11 cellular contexts compared by ENCODE assay signal in genomic region chr2:8438476-8438875, GRCh38.
DNase-seq lines count a peak whose midpoint lies in the region; ATAC-seq, FAIRE-seq and TF ChIP-seq lines count a peak whose summit lies in the region.
"Had no signal": no experiment of that assay in that cellular context is flagged by ENCODE, and none has a peak within 500 bp of the region (broad histone marks: within the 10 kb centered on the region; RNA-seq: fewer than 3 reads in every experiment).

No MANE protein-coding gene starts in this region.

- H4K20me1 ChIP-seq in HepG2 (ENCODE audit: insufficient read depth, low read length): no peaks in the 10 kb centered on the region

- no peaks in the 10 kb centered on the region for H3K79me2 ChIP-seq in HepG2 (ENCODE audit: insufficient read depth, low read length)

- 40% methylated on average over 3 of the region's 3 CpGs for WGBS in right lobe of liver (ENCODE audit: insufficient coverage, low coverage, low lambda C conversion rate, missing lambda C conversion rate)
- WGBS in HepG2 (ENCODE audit: low lambda C conversion rate): 32% methylated on average over 3 of the region's 3 CpGs

- POLR2A ChIA-PET in HepG2 (lab: Yijun Ruan, JAX): no interaction called here
- POLR2A ChIA-PET in CD4-positive, alpha-beta T cell (lab: Charles Lee): no interaction called here

- H3K9ac ChIP-seq in HepG2 (ENCODE audit: insufficient read depth, low read depth, low read length) (no peak overlapping the region), colonic mucosa (ENCODE audit: low read depth in 2 of 2, low read length in 2 of 2) (no peak overlapping the region)

- intact Hi-C loops in right lobe of liver (cut with DNase I): no loop called here
- intact Hi-C loops in HepG2 (cut with micrococcal nuclease; ENCODE audit: unreplicated experiment): no loop called here
- intact Hi-C loops in activated T-helper 1 cell treated with anti-CD3 and anti-CD28 coated beads, Interleukin-12 subunit alpha, Interleukin-12 subunit beta, Interleukin-2, Interleukin-4 antibody, amounts not matched to agents 30 ng/mL and 10 ng/mL and 1 ng/mL, durations not matched to agents 14 hours and 24 hours and 36 hours (cut with micrococcal nuclease): no loop called here
- intact Hi-C loops in lower lobe of right lung (cut with DNase I): no loop called here
- intact Hi-C loops in colonic mucosa (cut with DNase I): no loop called here
- intact Hi-C loops in CD4-positive, alpha-beta T cell (cut with DNase I, micrococcal nuclease): no loop called here

- H3K4me1 Mint-ChIP-seq in activated T-helper 1 cell treated with anti-CD3 and anti-CD28 coated beads, Interleukin-12 subunit alpha, Interleukin-12 subunit beta, Interleukin-2, Interleukin-4 antibody, amounts not matched to agents 30 ng/mL and 10 ng/mL and 1 ng/mL, durations not matched to agents 14 hours and 24 hours and 36 hours (ENCODE audit: low read depth): peaks cover 34% of the 10 kb centered on the region
- H3K4me1 Mint-ChIP-seq in CD4-positive, alpha-beta T cell (ENCODE audit: low read depth): peaks cover 10% of the 10 kb centered on the region

- no peak for TF ChIP-seq POLR2A in right lobe of liver (IDR thresholded peaks at IDR 0.05)
- no peak for TF ChIP-seq POLR2A in HepG2 (IDR thresholded peaks at IDR 0.05; ENCODE audit: insufficient read depth in 1 of 2, low read depth in 2 of 2, low read length in 2 of 2)

- no peak for DNase-seq in right lobe of liver
- no peak for DNase-seq in HepG2 (ENCODE audit: low spot score)
- DNase-seq in activated T-helper 1 cell treated with anti-CD3 and anti-CD28 coated beads, Interleukin-12 subunit alpha, Interleukin-12 subunit beta, Interleukin-2, Interleukin-4 antibody, amounts not matched to agents 30 ng/mL and 10 ng/mL and 1 ng/mL, durations not matched to agents 14 hours and 24 hours and 36 hours (ENCODE audit: low spot score): no peak
- DNase-seq in lower lobe of right lung: peak; percentile 63
- DNase-seq in colonic mucosa: no peak
- DNase-seq in CD4-positive, alpha-beta T cell: no peak
- DNase-seq in NCI-H774 (lab: John Stamatoyannopoulos, UW): no peak

- CTCF ChIA-PET in HepG2 (lab: Yijun Ruan, JAX; ENCODE audit: low intra/inter-chr PET ratio, low total read pairs): no interaction called here
- CTCF ChIA-PET in CD4-positive, alpha-beta T cell (lab: Charles Lee): no interaction called here

- TF ChIP-seq EP300 in HepG2 (IDR thresholded peaks at IDR 0.05; ENCODE audit: low read depth in 2 of 2, low read length in 2 of 2) (no peak), HepG2 (CRISPR knock-in tag; IDR thresholded peaks at IDR 0.05; ENCODE audit: borderline replicate concordance) (no peak)

- no peaks in the 10 kb centered on the region for H3K27me3 ChIP-seq in right lobe of liver
- no peaks in the 10 kb centered on the region for H3K27me3 ChIP-seq in HepG2 (ENCODE audit: control insufficient read depth in 1 of 2, insufficient read depth in 2 of 2, low read length in 2 of 2)
- no peaks in the 10 kb centered on the region for H3K27me3 ChIP-seq in lower lobe of right lung (ENCODE audit: low read depth)
- no peaks in the 10 kb centered on the region for H3K27me3 ChIP-seq in colonic mucosa
- H3K27me3 ChIP-seq in CD4-positive, alpha-beta T cell (ENCODE audit: control insufficient read depth, insufficient read depth, low read length): no peaks in the 10 kb centered on the region

- in situ Hi-C loops in HepG2 (cut with HindIII; ENCODE audit: extremely low pct_ligation_motif_present, low pct_unique_long_range_greater_than_20kb): no loop called here

- H3K4me2 ChIP-seq in HepG2 (ENCODE audit: low read depth, low read length): no peak overlapping the region

- H3K4me3 ChIP-seq in right lobe of liver: no peak overlapping the region
- H3K4me3 ChIP-seq in HepG2 (replicated peaks in 1 of 3; ENCODE audit: insufficient read depth in 1 of 3, low read depth in 2 of 3, low read length in 3 of 3): no peak overlapping the region
- no peak overlapping the region for H3K4me3 ChIP-seq in lower lobe of right lung
- H3K4me3 ChIP-seq in colonic mucosa: no peak overlapping the region

- H3K27ac ChIP-seq in right lobe of liver: peak overlapping the region in 1 of 3 donors; percentile 56
- no peak overlapping the region for H3K27ac ChIP-seq in HepG2 (ENCODE audit: extremely low read length, insufficient read depth, low read length)
- H3K27ac ChIP-seq in lower lobe of right lung: no peak overlapping the region
- H3K27ac ChIP-seq in colonic mucosa: no peak overlapping the region
- H3K27ac ChIP-seq in CD4-positive, alpha-beta T cell (ENCODE audit: low read depth, low read length): no peak overlapping the region

- no peaks in the 10 kb centered on the region for H3K9me3 ChIP-seq in right lobe of liver
- H3K9me3 ChIP-seq in HepG2 (ENCODE audit: low read length): no peaks in the 10 kb centered on the region
- H3K9me3 ChIP-seq in lower lobe of right lung: no peaks in the 10 kb centered on the region
- no peaks in the 10 kb centered on the region for H3K9me3 ChIP-seq in colonic mucosa
- H3K9me3 ChIP-seq in CD4-positive, alpha-beta T cell (ENCODE audit: control insufficient read depth, low read length): no peaks in the 10 kb centered on the region

- peak overlapping the region; percentile 31 for H3K27ac Mint-ChIP-seq in activated T-helper 1 cell treated with anti-CD3 and anti-CD28 coated beads, Interleukin-12 subunit alpha, Interleukin-12 subunit beta, Interleukin-2, Interleukin-4 antibody, amounts not matched to agents 30 ng/mL and 10 ng/mL and 1 ng/mL, durations not matched to agents 14 hours and 24 hours and 36 hours
- H3K27ac Mint-ChIP-seq in CD4-positive, alpha-beta T cell: no peak overlapping the region
- H3K27ac Mint-ChIP-seq: dendritic cell treated with granulocyte-macrophage colony-stimulating factor and Interleukin-4, amounts not matched to agents 40 ng/mL and 50 ng/mL, for 4 days; T-cell had no signal

- H3K27me3 Mint-ChIP-seq in activated T-helper 1 cell treated with anti-CD3 and anti-CD28 coated beads, Interleukin-12 subunit alpha, Interleukin-12 subunit beta, Interleukin-2, Interleukin-4 antibody, amounts not matched to agents 30 ng/mL and 10 ng/mL and 1 ng/mL, durations not matched to agents 14 hours and 24 hours and 36 hours (ENCODE audit: insufficient read depth): peaks cover 8% of the 10 kb centered on the region
- H3K27me3 Mint-ChIP-seq in CD4-positive, alpha-beta T cell: no peaks in the 10 kb centered on the region
- H3K27me3 Mint-ChIP-seq: dendritic cell treated with granulocyte-macrophage colony-stimulating factor and Interleukin-4, amounts not matched to agents 40 ng/mL and 50 ng/mL, for 4 days had no signal

- H3K36me3 ChIP-seq in right lobe of liver (no peaks in the 10 kb centered on the region), HepG2 (replicated peaks in 1 of 2; ENCODE audit: control insufficient read depth in 1 of 2, insufficient read depth in 2 of 2, low read length in 2 of 2) (no peaks in the 10 kb centered on the region), lower lobe of right lung (no peaks in the 10 kb centered on the region), colonic mucosa (no peaks in the 10 kb centered on the region)

- no peaks in the 10 kb centered on the region for H3K9me3 Mint-ChIP-seq in activated T-helper 1 cell treated with anti-CD3 and anti-CD28 coated beads, Interleukin-12 subunit alpha, Interleukin-12 subunit beta, Interleukin-2, Interleukin-4 antibody, amounts not matched to agents 30 ng/mL and 10 ng/mL and 1 ng/mL, durations not matched to agents 14 hours and 24 hours and 36 hours
- no peaks in the 10 kb centered on the region for H3K9me3 Mint-ChIP-seq in CD4-positive, alpha-beta T cell
- H3K9me3 Mint-ChIP-seq: dendritic cell treated with granulocyte-macrophage colony-stimulating factor and Interleukin-4, amounts not matched to agents 40 ng/mL and 50 ng/mL, for 4 days; T-cell had no signal

- BruUV-seq in HepG2 (replicated peaks; lab: Mats Ljungman, UMichigan): no TSS peak

- peaks cover 0 to 22% (median 6%) of the 10 kb centered on the region in 4 donors for H3K4me1 ChIP-seq in right lobe of liver
- H3K4me1 ChIP-seq in HepG2 (ENCODE audit: insufficient read depth, low read length): no peaks in the 10 kb centered on the region
- H3K4me1 ChIP-seq in lower lobe of right lung: peaks cover 7% of the 10 kb centered on the region
- H3K4me1 ChIP-seq in colonic mucosa: no peaks in the 10 kb centered on the region

- H3K4me3 Mint-ChIP-seq in activated T-helper 1 cell treated with anti-CD3 and anti-CD28 coated beads, Interleukin-12 subunit alpha, Interleukin-12 subunit beta, Interleukin-2, Interleukin-4 antibody, amounts not matched to agents 30 ng/mL and 10 ng/mL and 1 ng/mL, durations not matched to agents 14 hours and 24 hours and 36 hours: no peak overlapping the region
- H3K4me3 Mint-ChIP-seq in CD4-positive, alpha-beta T cell: no peak overlapping the region
- H3K4me3 Mint-ChIP-seq: dendritic cell treated with granulocyte-macrophage colony-stimulating factor and Interleukin-4, amounts not matched to agents 40 ng/mL and 50 ng/mL, for 4 days; T-cell had no signal

- TF ChIP-seq RAD21 in HepG2 (CRISPR knock-in tag; IDR thresholded peaks at IDR 0.05): no peak

- no peak overlapping the region for H2AFZ ChIP-seq in HepG2 (ENCODE audit: low read length)

- H3K36me3 Mint-ChIP-seq in activated T-helper 1 cell treated with anti-CD3 and anti-CD28 coated beads, Interleukin-12 subunit alpha, Interleukin-12 subunit beta, Interleukin-2, Interleukin-4 antibody, amounts not matched to agents 30 ng/mL and 10 ng/mL and 1 ng/mL, durations not matched to agents 14 hours and 24 hours and 36 hours (ENCODE audit: low read depth): peaks cover 3% of the 10 kb centered on the region
- H3K36me3 Mint-ChIP-seq in CD4-positive, alpha-beta T cell (ENCODE audit: low read depth): no peaks in the 10 kb centered on the region

- ATAC-seq in right lobe of liver (peak in 3 of 4 donors; percentile 16 to 40 (median 36)), HepG2 (no peak), lower lobe of right lung (peak; percentile 57 to 66), GM21423 (IDR thresholded peaks at IDR 0.05; ENCODE audit: unreplicated experiment) (no peak)
- ATAC-seq in CD4-positive, alpha-beta T cell (ENCODE audit: poor library complexity): no peak

- TF ChIP-seq CTCF in right lobe of liver (IDR thresholded peaks at IDR 0.05) (no peak), HepG2 (CRISPR knock-in tag; IDR thresholded peaks at IDR 0.05) (no peak), lower lobe of right lung (IDR thresholded peaks at IDR 0.05) (no peak), colonic mucosa (IDR thresholded peaks at IDR 0.05) (no peak)
- TF ChIP-seq CTCF in CD4-positive, alpha-beta T cell (IDR thresholded peaks at IDR 0.05): no peak

- no peak for FAIRE-seq in HepG2 (lab: Jason Lieb, UNC)
- FAIRE-seq: astrocyte had no signal

TF ChIP-seq in HepG2, 621 proteins besides CTCF, POLR2A, EP300 and RAD21:
- TF ChIP-seq AHR (CRISPR knock-in tag; IDR thresholded peaks at IDR 0.05) (no peak), MTA1 (CRISPR knock-in tag; IDR thresholded peaks at IDR 0.05; ENCODE audit: borderline replicate concordance) (no peak), ZFP1 (CRISPR knock-in tag; IDR thresholded peaks at IDR 0.05) (no peak), MTF2 (CRISPR knock-in tag; IDR thresholded peaks at IDR 0.05; ENCODE audit: borderline replicate concordance) (no peak), ETV6 (CRISPR knock-in tag; conservative IDR thresholded peaks at IDR 0.05) (no peak)

Comparison
In these comparisons a context has a peak if more than half of its experiments do, and no peak if none do; other contexts are left out.
1. ATAC-seq: peak in right lobe of liver (3 of 4) and lower lobe of right lung (2 of 2); none in HepG2 (single experiment), GM21423 (single experiment) and CD4-positive, alpha-beta T cell (single experiment).